Comparison of ENCODE assay signal across 1 cellular context in genomic region chr3:32902887-32903371, GRCh38.
TF ChIP-seq lines count a peak whose summit lies in the region.
"Not testable (repeated sequence)": the region's sequence is repeated elsewhere in the genome, so short reads cannot be mapped to it uniquely, and the experiment has no call there.

No MANE protein-coding gene starts in this region.

TF ChIP-seq in HepG2, 621 proteins besides CTCF, POLR2A, EP300 and RAD21 (continued from another document and continues in another):
- TF ChIP-seq, protein P1, sequence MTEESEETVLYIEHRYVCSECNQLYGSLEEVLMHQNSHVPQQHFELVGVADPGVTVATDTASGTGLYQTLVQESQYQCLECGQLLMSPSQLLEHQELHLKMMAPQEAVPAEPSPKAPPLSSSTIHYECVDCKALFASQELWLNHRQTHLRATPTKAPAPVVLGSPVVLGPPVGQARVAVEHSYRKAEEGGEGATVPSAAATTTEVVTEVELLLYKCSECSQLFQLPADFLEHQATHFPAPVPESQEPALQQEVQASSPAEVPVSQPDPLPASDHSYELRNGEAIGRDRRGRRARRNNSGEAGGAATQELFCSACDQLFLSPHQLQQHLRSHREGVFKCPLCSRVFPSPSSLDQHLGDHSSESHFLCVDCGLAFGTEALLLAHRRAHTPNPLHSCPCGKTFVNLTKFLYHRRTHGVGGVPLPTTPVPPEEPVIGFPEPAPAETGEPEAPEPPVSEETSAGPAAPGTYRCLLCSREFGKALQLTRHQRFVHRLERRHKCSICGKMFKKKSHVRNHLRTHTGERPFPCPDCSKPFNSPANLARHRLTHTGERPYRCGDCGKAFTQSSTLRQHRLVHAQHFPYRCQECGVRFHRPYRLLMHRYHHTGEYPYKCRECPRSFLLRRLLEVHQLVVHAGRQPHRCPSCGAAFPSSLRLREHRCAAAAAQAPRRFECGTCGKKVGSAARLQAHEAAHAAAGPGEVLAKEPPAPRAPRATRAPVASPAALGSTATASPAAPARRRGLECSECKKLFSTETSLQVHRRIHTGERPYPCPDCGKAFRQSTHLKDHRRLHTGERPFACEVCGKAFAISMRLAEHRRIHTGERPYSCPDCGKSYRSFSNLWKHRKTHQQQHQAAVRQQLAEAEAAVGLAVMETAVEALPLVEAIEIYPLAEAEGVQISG (CRISPR knock-in tag; IDR thresholded peaks at IDR 0.05): 0 out of 2 replicates have a peak, but pooled peaks have one; percentile 17
- TF ChIP-seq, protein P2, sequence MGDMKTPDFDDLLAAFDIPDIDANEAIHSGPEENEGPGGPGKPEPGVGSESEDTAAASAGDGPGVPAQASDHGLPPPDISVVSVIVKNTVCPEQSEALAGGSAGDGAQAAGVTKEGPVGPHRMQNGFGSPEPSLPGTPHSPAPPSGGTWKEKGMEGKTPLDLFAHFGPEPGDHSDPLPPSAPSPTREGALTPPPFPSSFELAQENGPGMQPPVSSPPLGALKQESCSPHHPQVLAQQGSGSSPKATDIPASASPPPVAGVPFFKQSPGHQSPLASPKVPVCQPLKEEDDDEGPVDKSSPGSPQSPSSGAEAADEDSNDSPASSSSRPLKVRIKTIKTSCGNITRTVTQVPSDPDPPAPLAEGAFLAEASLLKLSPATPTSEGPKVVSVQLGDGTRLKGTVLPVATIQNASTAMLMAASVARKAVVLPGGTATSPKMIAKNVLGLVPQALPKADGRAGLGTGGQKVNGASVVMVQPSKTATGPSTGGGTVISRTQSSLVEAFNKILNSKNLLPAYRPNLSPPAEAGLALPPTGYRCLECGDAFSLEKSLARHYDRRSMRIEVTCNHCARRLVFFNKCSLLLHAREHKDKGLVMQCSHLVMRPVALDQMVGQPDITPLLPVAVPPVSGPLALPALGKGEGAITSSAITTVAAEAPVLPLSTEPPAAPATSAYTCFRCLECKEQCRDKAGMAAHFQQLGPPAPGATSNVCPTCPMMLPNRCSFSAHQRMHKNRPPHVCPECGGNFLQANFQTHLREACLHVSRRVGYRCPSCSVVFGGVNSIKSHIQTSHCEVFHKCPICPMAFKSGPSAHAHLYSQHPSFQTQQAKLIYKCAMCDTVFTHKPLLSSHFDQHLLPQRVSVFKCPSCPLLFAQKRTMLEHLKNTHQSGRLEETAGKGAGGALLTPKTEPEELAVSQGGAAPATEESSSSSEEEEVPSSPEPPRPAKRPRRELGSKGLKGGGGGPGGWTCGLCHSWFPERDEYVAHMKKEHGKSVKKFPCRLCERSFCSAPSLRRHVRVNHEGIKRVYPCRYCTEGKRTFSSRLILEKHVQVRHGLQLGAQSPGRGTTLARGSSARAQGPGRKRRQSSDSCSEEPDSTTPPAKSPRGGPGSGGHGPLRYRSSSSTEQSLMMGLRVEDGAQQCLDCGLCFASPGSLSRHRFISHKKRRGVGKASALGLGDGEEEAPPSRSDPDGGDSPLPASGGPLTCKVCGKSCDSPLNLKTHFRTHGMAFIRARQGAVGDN (CRISPR knock-in tag; IDR thresholded peaks at IDR 0.05): peak; percentile 87
- TF ChIP-seq, protein P3, sequence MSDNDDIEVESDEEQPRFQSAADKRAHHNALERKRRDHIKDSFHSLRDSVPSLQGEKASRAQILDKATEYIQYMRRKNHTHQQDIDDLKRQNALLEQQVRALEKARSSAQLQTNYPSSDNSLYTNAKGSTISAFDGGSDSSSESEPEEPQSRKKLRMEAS (IDR thresholded peaks at IDR 0.05): peak; percentile 69; the same call in 1 of the 2 replicates
- TF ChIP-seq ZNF563 (CRISPR knock-in tag; IDR thresholded peaks at IDR 0.05) (0 out of 2 replicates have a peak, but pooled peaks have one; percentile 34), KDM2A (CRISPR knock-in tag; IDR thresholded peaks at IDR 0.05; ENCODE audit: borderline replicate concordance, low read depth) (peak; percentile 84; the same call in 1 of the 2 replicates), SALL1 (CRISPR knock-in tag; IDR thresholded peaks at IDR 0.05) (peak; percentile 80), HES4 (CRISPR knock-in tag; IDR thresholded peaks at IDR 0.05; ENCODE audit: borderline replicate concordance) (0 out of 2 replicates have a peak, but pooled peaks have one; percentile 39), ZNF292 (CRISPR knock-in tag; IDR thresholded peaks at IDR 0.05; ENCODE audit: borderline replicate concordance, low read depth) (peak; percentile 70; the same call in 1 of the 2 replicates), DRAP1 (CRISPR knock-in tag; IDR thresholded peaks at IDR 0.05) (0 out of 2 replicates have a peak, but pooled peaks have one; percentile 20), NFYC (CRISPR knock-in tag; IDR thresholded peaks at IDR 0.05) (peak; percentile 73), POGZ (CRISPR knock-in tag; IDR thresholded peaks at IDR 0.05) (peak; percentile 88), ZNF607 (CRISPR knock-in tag; IDR thresholded peaks at IDR 0.05; ENCODE audit: borderline replicate concordance) (0 out of 2 replicates have a peak, but pooled peaks have one; percentile 42), ZSCAN21 (CRISPR knock-in tag; IDR thresholded peaks at IDR 0.05; ENCODE audit: borderline replicate concordance) (peak; percentile 86; the same call in 1 of the 2 replicates), ZBTB7A (CRISPR knock-in tag; IDR thresholded peaks at IDR 0.05) (0 out of 2 replicates have a peak, but pooled peaks have one; percentile 22), ZNF451 (CRISPR knock-in tag; IDR thresholded peaks at IDR 0.05) (peak; percentile 60; the same call in 1 of the 2 replicates), ZSCAN31 (CRISPR knock-in tag; IDR thresholded peaks at IDR 0.05; ENCODE audit: low read depth) (0 out of 2 replicates have a peak, but pooled peaks have one; percentile 43), ZNF589 (CRISPR knock-in tag; conservative IDR thresholded peaks at IDR 0.05) (0 out of 2 replicates have a peak, but pooled peaks have one; percentile 43), PITX1 (CRISPR knock-in tag; IDR thresholded peaks at IDR 0.05) (peak; percentile 57; the same call in 1 of the 2 replicates), ARNT2 (CRISPR knock-in tag; IDR thresholded peaks at IDR 0.05; ENCODE audit: low read depth) (0 out of 2 replicates have a peak, but pooled peaks have one; percentile 40), KDM5B (CRISPR knock-in tag; IDR thresholded peaks at IDR 0.05; ENCODE audit: borderline replicate concordance) (peak; percentile 60; the same call in 1 of the 2 replicates), MXD4 (CRISPR knock-in tag; IDR thresholded peaks at IDR 0.05) (peak; percentile 14; the same call in 1 of the 2 replicates), ZNF580 (CRISPR knock-in tag; IDR thresholded peaks at IDR 0.05; ENCODE audit: borderline replicate concordance, low read depth) (0 out of 2 replicates have a peak, but pooled peaks have one; percentile 27), ZNF543 (CRISPR knock-in tag; IDR thresholded peaks at IDR 0.05) (peak; percentile 98), POGK (CRISPR knock-in tag; conservative IDR thresholded peaks at IDR 0.05) (peak; percentile 70), SP1 (CRISPR knock-in tag; IDR thresholded peaks at IDR 0.05) (0 out of 2 replicates have a peak, but pooled peaks have one; percentile 19), CCDC6 (CRISPR knock-in tag; IDR thresholded peaks at IDR 0.05) (0 out of 2 replicates have a peak, but pooled peaks have one; percentile 56), NFKB2 (CRISPR knock-in tag; IDR thresholded peaks at IDR 0.05; ENCODE audit: borderline replicate concordance) (peak; percentile 42; the same call in 1 of the 2 replicates), ZNF253 (CRISPR knock-in tag; IDR thresholded peaks at IDR 0.05; ENCODE audit: borderline replicate concordance) (0 out of 2 replicates have a peak, but pooled peaks have one; percentile 39), ZFY (CRISPR knock-in tag; IDR thresholded peaks at IDR 0.05) (peak; percentile 43; the same call in 1 of the 2 replicates), HMGXB4 (CRISPR knock-in tag; IDR thresholded peaks at IDR 0.05; ENCODE audit: borderline replicate concordance in 1 of 2, low read depth in 1 of 2) (peak; percentile 80 to 84), NONO (CRISPR knock-in tag; conservative IDR thresholded peaks at IDR 0.05) (peak; percentile 79; the same call in 1 of the 2 replicates), POLR2G (IDR thresholded peaks at IDR 0.05; ENCODE audit: low read depth, low read length) (peak; percentile 30), ZNF672 (CRISPR knock-in tag; IDR thresholded peaks at IDR 0.05) (0 out of 2 replicates have a peak, but pooled peaks have one; percentile 59), HDAC1 (CRISPR knock-in tag; IDR thresholded peaks at IDR 0.05) (peak; percentile 72), TARDBP (CRISPR knock-in tag; IDR thresholded peaks at IDR 0.05) (peak; percentile 34; the same call in 1 of the 2 replicates), ZNF776 (CRISPR knock-in tag; IDR thresholded peaks at IDR 0.05) (peak; percentile 48; the same call in 1 of the 2 replicates)
- TF ChIP-seq, protein P4, sequence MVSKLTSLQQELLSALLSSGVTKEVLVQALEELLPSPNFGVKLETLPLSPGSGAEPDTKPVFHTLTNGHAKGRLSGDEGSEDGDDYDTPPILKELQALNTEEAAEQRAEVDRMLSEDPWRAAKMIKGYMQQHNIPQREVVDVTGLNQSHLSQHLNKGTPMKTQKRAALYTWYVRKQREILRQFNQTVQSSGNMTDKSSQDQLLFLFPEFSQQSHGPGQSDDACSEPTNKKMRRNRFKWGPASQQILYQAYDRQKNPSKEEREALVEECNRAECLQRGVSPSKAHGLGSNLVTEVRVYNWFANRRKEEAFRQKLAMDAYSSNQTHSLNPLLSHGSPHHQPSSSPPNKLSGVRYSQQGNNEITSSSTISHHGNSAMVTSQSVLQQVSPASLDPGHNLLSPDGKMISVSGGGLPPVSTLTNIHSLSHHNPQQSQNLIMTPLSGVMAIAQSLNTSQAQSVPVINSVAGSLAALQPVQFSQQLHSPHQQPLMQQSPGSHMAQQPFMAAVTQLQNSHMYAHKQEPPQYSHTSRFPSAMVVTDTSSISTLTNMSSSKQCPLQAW (CRISPR knock-in tag; IDR thresholded peaks at IDR 0.05): peak; percentile 67; the same call in 1 of the 2 replicates
- TF ChIP-seq SP1, NONO (IDR thresholded peaks at IDR 0.05): not testable (repeated sequence)
- TF ChIP-seq, protein P5, sequence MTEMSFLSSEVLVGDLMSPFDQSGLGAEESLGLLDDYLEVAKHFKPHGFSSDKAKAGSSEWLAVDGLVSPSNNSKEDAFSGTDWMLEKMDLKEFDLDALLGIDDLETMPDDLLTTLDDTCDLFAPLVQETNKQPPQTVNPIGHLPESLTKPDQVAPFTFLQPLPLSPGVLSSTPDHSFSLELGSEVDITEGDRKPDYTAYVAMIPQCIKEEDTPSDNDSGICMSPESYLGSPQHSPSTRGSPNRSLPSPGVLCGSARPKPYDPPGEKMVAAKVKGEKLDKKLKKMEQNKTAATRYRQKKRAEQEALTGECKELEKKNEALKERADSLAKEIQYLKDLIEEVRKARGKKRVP (CRISPR knock-in tag; IDR thresholded peaks at IDR 0.05): peak in 1 of 2 experiments; percentile 21; a peak in 1 of 4 replicates
- TF ChIP-seq, protein P6, sequence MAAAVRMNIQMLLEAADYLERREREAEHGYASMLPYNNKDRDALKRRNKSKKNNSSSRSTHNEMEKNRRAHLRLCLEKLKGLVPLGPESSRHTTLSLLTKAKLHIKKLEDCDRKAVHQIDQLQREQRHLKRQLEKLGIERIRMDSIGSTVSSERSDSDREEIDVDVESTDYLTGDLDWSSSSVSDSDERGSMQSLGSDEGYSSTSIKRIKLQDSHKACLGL (CRISPR knock-in tag; IDR thresholded peaks at IDR 0.05): peak; percentile 70; the same call in 1 of the 2 replicates
- TF ChIP-seq, protein P7, sequence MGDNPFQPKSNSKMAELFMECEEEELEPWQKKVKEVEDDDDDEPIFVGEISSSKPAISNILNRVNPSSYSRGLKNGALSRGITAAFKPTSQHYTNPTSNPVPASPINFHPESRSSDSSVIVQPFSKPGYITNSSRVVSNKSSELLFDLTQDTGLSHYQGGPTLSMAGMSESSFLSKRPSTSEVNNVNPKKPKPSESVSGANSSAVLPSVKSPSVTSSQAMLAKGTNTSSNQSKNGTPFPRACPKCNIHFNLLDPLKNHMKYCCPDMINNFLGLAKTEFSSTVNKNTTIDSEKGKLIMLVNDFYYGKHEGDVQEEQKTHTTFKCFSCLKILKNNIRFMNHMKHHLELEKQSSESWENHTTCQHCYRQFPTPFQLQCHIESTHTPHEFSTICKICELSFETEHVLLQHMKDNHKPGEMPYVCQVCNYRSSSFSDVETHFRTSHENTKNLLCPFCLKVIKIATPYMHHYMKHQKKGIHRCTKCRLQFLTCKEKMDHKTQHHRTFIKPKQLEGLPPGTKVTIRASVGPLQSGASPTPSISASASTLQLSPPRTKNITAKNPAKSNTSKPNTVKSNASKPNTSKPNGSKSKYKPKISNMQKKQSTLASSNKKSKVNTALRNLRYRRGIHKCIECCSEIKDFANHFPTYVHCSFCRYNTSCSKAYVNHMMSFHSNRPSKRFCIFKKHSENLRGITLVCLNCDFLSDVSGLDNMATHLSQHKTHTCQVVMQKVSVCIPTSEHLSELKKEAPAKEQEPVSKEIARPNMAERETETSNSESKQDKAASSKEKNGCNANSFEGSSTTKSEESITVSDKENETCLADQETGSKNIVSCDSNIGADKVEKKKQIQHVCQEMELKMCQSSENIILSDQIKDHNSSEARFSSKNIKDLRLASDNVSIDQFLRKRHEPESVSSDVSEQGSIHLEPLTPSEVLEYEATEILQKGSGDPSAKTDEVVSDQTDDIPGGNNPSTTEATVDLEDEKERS (CRISPR knock-in tag; IDR thresholded peaks at IDR 0.05): peak; percentile 43; the same call in 1 of the 2 replicates
